ENCODE assay signal across 8 cellular contexts in genomic region chr4:80093563-80093962, GRCh38.
"Had no signal": no experiment of that assay in that cellular context is flagged by ENCODE, and none has a peak within 500 bp of the region (broad histone marks: within the 10 kb centered on the region; RNA-seq: fewer than 3 reads in every experiment).

No MANE protein-coding gene starts in this region.

- H3K27ac Mint-ChIP-seq: HFFc6 had no signal

- H3K9ac ChIP-seq: GM23248 had no signal

- H3K9me3 ChIP-seq: HAP-1 had no signal

- H3K27ac ChIP-seq: GM23248 had no signal

- DNase-seq: GOT3, H7, HFFc6, KG1 had no signal

- H3K9me3 Mint-ChIP-seq: HFFc6 had no signal

- H3K4me1 ChIP-seq: HAP-1 had no signal

- H3K36me3 ChIP-seq: HAP-1 had no signal

- ATAC-seq: HCT116, K562 had no signal

- H3K4me3 Mint-ChIP-seq: HFFc6 had no signal

- H3K4me3 ChIP-seq: GM23248, HAP-1, K562 had no signal

- H2AFZ ChIP-seq: GM23248 had no signal
